Comparison of ENCODE assay signal across 8 cellular contexts in the genomic region with DNA sequence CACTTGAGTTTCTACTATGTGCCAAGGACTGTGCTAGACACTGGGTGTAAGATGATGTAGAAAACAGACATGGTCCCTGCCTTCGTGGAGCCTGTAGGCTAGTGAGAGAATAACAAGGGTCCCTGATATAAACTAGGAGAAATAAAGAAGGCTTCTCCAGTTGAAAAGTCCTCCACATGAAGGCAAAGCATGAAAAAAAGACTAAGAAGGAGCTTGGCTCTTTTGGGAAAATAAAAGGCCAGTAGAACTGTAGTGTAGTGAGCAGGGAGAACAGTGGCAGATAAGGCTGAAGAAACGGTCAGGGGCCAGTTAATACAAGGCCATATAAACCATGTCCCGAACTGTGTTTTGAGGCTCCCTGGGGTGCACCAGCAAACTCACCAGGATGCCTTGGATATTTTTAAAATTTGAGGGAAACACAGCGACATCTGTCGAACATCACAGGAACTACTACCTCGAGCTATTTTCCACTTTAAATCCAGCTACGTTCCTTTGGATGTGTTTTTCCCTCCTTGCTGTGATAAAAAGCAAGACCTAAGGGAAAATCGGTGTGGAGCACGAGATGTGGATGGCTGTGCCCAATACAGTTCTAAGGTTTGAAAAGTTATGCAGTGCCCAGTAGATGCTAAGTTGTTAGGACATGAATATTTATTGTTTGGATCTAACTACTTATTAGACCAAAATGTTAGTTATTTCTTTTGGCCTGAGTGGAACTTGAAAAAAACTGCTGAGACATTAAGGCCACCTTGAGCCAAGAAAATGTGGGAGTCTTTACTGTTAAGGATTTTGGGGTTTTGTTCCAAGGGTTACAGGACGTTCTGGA. TPM values are rescaled to one million over a fixed set of nuclear protein-coding genes. Genes with fewer than 3 reads are reported as not detected.
DNase-seq lines count a peak whose midpoint lies in the region; ATAC-seq and TF ChIP-seq lines count a peak whose summit lies in the region.

No MANE protein-coding gene starts in this region.

- intact Hi-C loops in dorsolateral prefrontal cortex (cut with DNase I): loop anchor here (2.0 to 10.0 kb wide), 5 partner anchors 46 to 152 kb away; partner anchors contain the start of gene BAZ1A (in 1 of the 2)
- intact Hi-C loops in right lobe of liver (cut with DNase I): loop anchor here in 1 of 2 donors (10.0 kb wide), 1 partner anchor 48 kb away; no protein-coding TSS in a partner anchor

- H3K4me3 ChIP-seq in GM12864 (ENCODE audit: low read depth, low read length) (no peak overlapping the region), dorsolateral prefrontal cortex (peak overlapping the region in 1 of 59 donors; percentile 5), right lobe of liver (no peak overlapping the region)

- no peaks in the 10 kb centered on the region for H3K36me3 ChIP-seq in right lobe of liver

- DNase-seq in A172 (ENCODE audit: low spot score) (peak; percentile 53), GM12864 (ENCODE audit: low read depth) (no peak), NCI-H1694 (lab: John Stamatoyannopoulos, UW) (peak; percentile 66), dorsolateral prefrontal cortex (peak in 3 of 10 donors; percentile 32 to 42 (median 39)), right lobe of liver (no peak)
- peak; percentile 2 for DNase-seq in stimulated activated CD8-positive, alpha-beta memory T cell treated with anti-CD3 and anti-CD28 coated beads, Interleukin-4, amount 100 ng/mL, for 24 hours (ENCODE audit: low read depth)

- H3K9me3 ChIP-seq in right lobe of liver: no peaks in the 10 kb centered on the region

- 6% methylated on average over 10 of the region's 10 CpGs for WGBS in right lobe of liver (ENCODE audit: insufficient coverage, low coverage, low lambda C conversion rate, missing lambda C conversion rate)

- TF ChIP-seq POLR2A in right lobe of liver (IDR thresholded peaks at IDR 0.05): no peak

- TF ChIP-seq CTCF in GM12864 (IDR thresholded peaks at IDR 0.05; ENCODE audit: low read depth, low read length, missing control alignments) (peak; percentile 83), VCaP (conservative IDR thresholded peaks at IDR 0.05) (peak; percentile 88), dorsolateral prefrontal cortex (IDR thresholded peaks at IDR 0.05 in 54 of 56, conservative IDR thresholded peaks at IDR 0.05 in 2 of 56; ENCODE audit: low read depth in 1 of 56, partially characterized antibody in 56 of 56) (peak; percentile 70 to 95 (median 89)), right lobe of liver (IDR thresholded peaks at IDR 0.05) (peak; percentile 79 to 85 (median 82))

- H3K4me1 ChIP-seq in right lobe of liver: peaks cover 0 to 3% (median 0%) of the 10 kb centered on the region in 4 donors

- no peaks in the 10 kb centered on the region for H3K27me3 ChIP-seq in dorsolateral prefrontal cortex
- H3K27me3 ChIP-seq in right lobe of liver: no peaks in the 10 kb centered on the region

- H3K27ac ChIP-seq in VCaP: no peak overlapping the region
- peak overlapping the region in 57 of 59 donors; percentile 6 to 92 (median 81) for H3K27ac ChIP-seq in dorsolateral prefrontal cortex
- no peak overlapping the region for H3K27ac ChIP-seq in right lobe of liver

- ATAC-seq in right lobe of liver (peak; percentile 79 to 95 (median 93)), HG02885 (IDR thresholded peaks at IDR 0.05; ENCODE audit: poor library complexity, unreplicated experiment) (no peak)

RNA-seq across cellular contexts. Expression of gene CFL2, which starts 8.5 kb away (rescaled TPM):
- total RNA-seq in A172 (2014; rRNA removed; shearing (Covaris generic)): 110 and 143 TPM in 2 replicates
- 100 to 1,000 TPM in 73 of 120 experiments, 10 to 100 TPM in 47; 50.4 to 286 (median 109) TPM for total RNA-seq in dorsolateral prefrontal cortex
- 10 to 100 TPM; 74.2 to 95.3 (median 78.3) TPM for total RNA-seq in right lobe of liver

Comparison
In these comparisons a context has a peak if more than half of its experiments do, and no peak if none do; other contexts are left out.
1. DNase-seq: peak in A172 (single experiment), NCI-H1694 (single experiment) and stimulated activated CD8-positive, alpha-beta memory T cell treated with anti-CD3 and anti-CD28 coated beads, Interleukin-4, amount 100 ng/mL, for 24 hours (single experiment); none in GM12864 (single experiment) and right lobe of liver (0 of 3).
2. H3K27ac ChIP-seq: peak in dorsolateral prefrontal cortex (57 of 59); none in VCaP (single experiment) and right lobe of liver (0 of 3).
3. Peak in every context shown above with its lines, with median percentiles within 50 percentile points of each other: CTCF ChIP-seq.